1 cellular context compared by ENCODE assay signal in the genomic region with DNA sequence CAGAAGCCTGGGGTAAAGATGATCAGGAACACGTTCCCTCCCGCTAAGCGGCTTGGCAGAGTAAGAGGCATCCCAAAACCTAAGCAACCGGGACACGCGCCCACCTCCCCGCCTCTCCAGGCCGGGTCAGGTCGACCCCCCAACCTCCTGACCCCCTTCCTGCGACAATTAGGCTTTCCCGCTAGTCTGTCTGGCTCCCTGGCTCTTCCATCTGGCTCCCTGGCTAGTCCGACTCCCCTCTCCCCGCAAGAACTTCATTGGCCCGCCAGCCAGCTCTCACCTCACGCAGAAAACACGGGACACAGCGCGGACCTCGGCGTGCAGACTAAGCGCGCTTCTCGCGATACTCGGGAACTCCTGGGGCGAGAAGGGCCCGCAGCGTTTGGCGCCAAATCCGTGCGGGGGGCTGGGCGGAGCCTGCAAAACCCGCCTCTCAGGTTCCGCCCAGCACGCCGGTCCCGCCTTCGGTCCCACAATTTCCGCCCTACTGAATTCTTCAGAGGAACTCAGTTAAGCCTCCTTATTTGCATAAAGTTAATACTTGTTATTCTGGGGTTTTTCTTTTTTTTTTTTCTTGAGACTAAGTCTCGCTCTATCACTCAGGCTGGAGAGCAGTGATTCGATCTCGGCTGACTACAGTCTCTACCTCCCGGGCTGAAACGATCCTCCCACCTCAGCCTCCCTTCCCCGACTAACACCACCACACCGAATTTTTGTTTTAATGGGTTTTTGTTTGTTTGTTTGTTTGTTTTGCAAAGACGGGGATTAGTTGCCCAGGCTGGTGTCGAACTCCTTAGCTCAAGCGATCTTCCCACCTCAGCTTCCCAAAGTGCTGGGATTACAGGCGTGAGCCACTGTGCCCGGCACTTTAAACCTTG.
TF ChIP-seq lines count a peak whose summit lies in the region.

TSS of gene TIPIN (minus strand) at position 327 of the 878 bp plus-strand sequence. CDS start 3,738 bp downstream, outside the sequence.

TF ChIP-seq in HepG2, 621 proteins besides CTCF, POLR2A, EP300 and RAD21 (continued from another document):
- TF ChIP-seq ZBTB34 (CRISPR knock-in tag; IDR thresholded peaks at IDR 0.05) (peak; percentile 43), ZNF496 (CRISPR knock-in tag; IDR thresholded peaks at IDR 0.05; ENCODE audit: insufficient replicate concordance) (no peak), RFX3 (CRISPR knock-in tag; IDR thresholded peaks at IDR 0.05) (no peak), ZNF546 (CRISPR knock-in tag; conservative IDR thresholded peaks at IDR 0.05) (peak; percentile 82; the same call in 1 of the 2 replicates), ZKSCAN5 (CRISPR knock-in tag; IDR thresholded peaks at IDR 0.05) (0 out of 2 replicates have a peak, but pooled peaks have one; percentile 21), AHDC1 (CRISPR knock-in tag; IDR thresholded peaks at IDR 0.05; ENCODE audit: borderline replicate concordance) (no peak; the same call in 1 of the 2 replicates), HNRNPUL1 (IDR thresholded peaks at IDR 0.05; ENCODE audit: low read depth, low read length) (no peak), FUBP1 (CRISPR knock-in tag; IDR thresholded peaks at IDR 0.05; ENCODE audit: borderline replicate concordance) (no peak), ZNF776 (CRISPR knock-in tag; IDR thresholded peaks at IDR 0.05) (peak; percentile 49; the same call in 1 of the 2 replicates)
- TF ChIP-seq, protein P1, sequence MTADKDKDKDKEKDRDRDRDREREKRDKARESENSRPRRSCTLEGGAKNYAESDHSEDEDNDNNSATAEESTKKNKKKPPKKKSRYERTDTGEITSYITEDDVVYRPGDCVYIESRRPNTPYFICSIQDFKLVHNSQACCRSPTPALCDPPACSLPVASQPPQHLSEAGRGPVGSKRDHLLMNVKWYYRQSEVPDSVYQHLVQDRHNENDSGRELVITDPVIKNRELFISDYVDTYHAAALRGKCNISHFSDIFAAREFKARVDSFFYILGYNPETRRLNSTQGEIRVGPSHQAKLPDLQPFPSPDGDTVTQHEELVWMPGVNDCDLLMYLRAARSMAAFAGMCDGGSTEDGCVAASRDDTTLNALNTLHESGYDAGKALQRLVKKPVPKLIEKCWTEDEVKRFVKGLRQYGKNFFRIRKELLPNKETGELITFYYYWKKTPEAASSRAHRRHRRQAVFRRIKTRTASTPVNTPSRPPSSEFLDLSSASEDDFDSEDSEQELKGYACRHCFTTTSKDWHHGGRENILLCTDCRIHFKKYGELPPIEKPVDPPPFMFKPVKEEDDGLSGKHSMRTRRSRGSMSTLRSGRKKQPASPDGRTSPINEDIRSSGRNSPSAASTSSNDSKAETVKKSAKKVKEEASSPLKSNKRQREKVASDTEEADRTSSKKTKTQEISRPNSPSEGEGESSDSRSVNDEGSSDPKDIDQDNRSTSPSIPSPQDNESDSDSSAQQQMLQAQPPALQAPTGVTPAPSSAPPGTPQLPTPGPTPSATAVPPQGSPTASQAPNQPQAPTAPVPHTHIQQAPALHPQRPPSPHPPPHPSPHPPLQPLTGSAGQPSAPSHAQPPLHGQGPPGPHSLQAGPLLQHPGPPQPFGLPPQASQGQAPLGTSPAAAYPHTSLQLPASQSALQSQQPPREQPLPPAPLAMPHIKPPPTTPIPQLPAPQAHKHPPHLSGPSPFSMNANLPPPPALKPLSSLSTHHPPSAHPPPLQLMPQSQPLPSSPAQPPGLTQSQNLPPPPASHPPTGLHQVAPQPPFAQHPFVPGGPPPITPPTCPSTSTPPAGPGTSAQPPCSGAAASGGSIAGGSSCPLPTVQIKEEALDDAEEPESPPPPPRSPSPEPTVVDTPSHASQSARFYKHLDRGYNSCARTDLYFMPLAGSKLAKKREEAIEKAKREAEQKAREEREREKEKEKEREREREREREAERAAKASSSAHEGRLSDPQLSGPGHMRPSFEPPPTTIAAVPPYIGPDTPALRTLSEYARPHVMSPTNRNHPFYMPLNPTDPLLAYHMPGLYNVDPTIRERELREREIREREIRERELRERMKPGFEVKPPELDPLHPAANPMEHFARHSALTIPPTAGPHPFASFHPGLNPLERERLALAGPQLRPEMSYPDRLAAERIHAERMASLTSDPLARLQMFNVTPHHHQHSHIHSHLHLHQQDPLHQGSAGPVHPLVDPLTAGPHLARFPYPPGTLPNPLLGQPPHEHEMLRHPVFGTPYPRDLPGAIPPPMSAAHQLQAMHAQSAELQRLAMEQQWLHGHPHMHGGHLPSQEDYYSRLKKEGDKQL (CRISPR knock-in tag; IDR thresholded peaks at IDR 0.05; ENCODE audit: low read depth): 0 out of 2 replicates have a peak, but pooled peaks have one; percentile 34
- TF ChIP-seq, protein P2, sequence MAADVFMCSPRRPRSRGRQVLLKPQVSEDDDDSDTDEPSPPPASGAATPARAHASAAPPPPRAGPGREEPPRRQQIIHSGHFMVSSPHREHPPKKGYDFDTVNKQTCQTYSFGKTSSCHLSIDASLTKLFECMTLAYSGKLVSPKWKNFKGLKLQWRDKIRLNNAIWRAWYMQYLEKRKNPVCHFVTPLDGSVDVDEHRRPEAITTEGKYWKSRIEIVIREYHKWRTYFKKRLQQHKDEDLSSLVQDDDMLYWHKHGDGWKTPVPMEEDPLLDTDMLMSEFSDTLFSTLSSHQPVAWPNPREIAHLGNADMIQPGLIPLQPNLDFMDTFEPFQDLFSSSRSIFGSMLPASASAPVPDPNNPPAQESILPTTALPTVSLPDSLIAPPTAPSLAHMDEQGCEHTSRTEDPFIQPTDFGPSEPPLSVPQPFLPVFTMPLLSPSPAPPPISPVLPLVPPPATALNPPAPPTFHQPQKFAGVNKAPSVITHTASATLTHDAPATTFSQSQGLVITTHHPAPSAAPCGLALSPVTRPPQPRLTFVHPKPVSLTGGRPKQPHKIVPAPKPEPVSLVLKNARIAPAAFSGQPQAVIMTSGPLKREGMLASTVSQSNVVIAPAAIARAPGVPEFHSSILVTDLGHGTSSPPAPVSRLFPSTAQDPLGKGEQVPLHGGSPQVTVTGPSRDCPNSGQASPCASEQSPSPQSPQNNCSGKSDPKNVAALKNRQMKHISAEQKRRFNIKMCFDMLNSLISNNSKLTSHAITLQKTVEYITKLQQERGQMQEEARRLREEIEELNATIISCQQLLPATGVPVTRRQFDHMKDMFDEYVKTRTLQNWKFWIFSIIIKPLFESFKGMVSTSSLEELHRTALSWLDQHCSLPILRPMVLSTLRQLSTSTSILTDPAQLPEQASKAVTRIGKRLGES (CRISPR knock-in tag; IDR thresholded peaks at IDR 0.05; ENCODE audit: borderline replicate concordance): no peak
TF ChIP-seq in HepG2: peak in this region for 290.
